Comparison of ENCODE assay signal across 8 cellular contexts in genomic region chr10:60573342-60573741, GRCh38.
DNase-seq lines count a peak whose midpoint lies in the region; ATAC-seq and TF ChIP-seq lines count a peak whose summit lies in the region.
"Had no signal": no experiment of that assay in that cellular context is flagged by ENCODE, and none has a peak within 500 bp of the region (broad histone marks: within the 10 kb centered on the region; RNA-seq: fewer than 3 reads in every experiment).

No MANE protein-coding gene starts in this region.

- ATAC-seq in HG02759 (IDR thresholded peaks at IDR 0.05; ENCODE audit: unreplicated experiment) (peak; percentile 52), HG02840 (IDR thresholded peaks at IDR 0.05; ENCODE audit: low FRiP score, unreplicated experiment) (no peak), GM19351 (IDR thresholded peaks at IDR 0.05; ENCODE audit: unreplicated experiment) (no peak)

- H3K4me1 ChIP-seq in right atrium auricular region: peaks cover 0 to 14% of the 10 kb centered on the region in 2 donors

- TF ChIP-seq CTCF in right atrium auricular region (IDR thresholded peaks at IDR 0.05): no peak

- DNase-seq in activated CD4-positive, alpha-beta T cell treated with anti-CD3 and anti-CD28 coated beads for 4 hours: peak; percentile 22 to 35
- DNase-seq in right atrium auricular region (ENCODE audit: low spot score): no peak
- DNase-seq in stimulated activated CD8-positive, alpha-beta memory T cell treated with anti-CD3 and anti-CD28 coated beads, Interleukin-2, amount 100 ng/mL, for 48 hours (ENCODE audit: low read depth in 2 of 2): peak; percentile 18 to 49
- DNase-seq in NOMO-1 (lab: John Stamatoyannopoulos, UW; ENCODE audit: unreplicated experiment in 2 of 2): no peak

- H3K9me3 ChIP-seq in right atrium auricular region: no peaks in the 10 kb centered on the region
- H3K9me3 ChIP-seq: thoracic aorta had no signal

- H3K27ac ChIP-seq in right atrium auricular region: peak overlapping the region; percentile 56 to 62
- H3K27ac ChIP-seq: thoracic aorta had no signal

- no peaks in the 10 kb centered on the region for H3K36me3 ChIP-seq in right atrium auricular region
- H3K36me3 ChIP-seq: thoracic aorta had no signal

- H3K27me3 ChIP-seq in right atrium auricular region: no peaks in the 10 kb centered on the region

- H3K4me3 ChIP-seq in right atrium auricular region: peak overlapping the region in 1 of 2 donors; percentile 49

Comparison
In these comparisons a context has a peak if more than half of its experiments do, and no peak if none do; other contexts are left out.
1. DNase-seq: peak in activated CD4-positive, alpha-beta T cell treated with anti-CD3 and anti-CD28 coated beads for 4 hours (2 of 2) and stimulated activated CD8-positive, alpha-beta memory T cell treated with anti-CD3 and anti-CD28 coated beads, Interleukin-2, amount 100 ng/mL, for 48 hours (2 of 2); none in right atrium auricular region (single experiment) and NOMO-1 (0 of 2).